In the genomic region with DNA sequence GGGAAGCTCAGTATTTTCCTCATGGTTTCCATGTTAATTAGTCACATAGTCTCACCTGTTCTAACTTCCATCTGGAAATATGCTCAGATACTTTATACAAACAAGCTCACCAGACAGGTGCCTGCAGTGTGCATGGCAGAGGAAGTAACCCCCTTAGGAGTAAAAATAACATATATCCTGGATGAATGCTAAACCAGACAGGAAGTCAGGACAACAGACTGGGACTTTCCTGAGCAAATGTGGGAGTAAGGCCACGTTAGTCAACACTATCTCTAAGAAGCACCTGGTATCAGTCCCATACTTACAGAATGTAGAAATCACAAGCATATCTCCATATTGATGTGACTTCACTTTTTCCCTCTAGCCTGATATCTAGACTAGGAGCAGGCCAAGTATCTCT, we compare ENCODE assay signal across 18 cellular contexts.
DNase-seq lines count a peak whose midpoint lies in the region; ATAC-seq, FAIRE-seq and TF ChIP-seq lines count a peak whose summit lies in the region.
"Had no signal": no experiment of that assay in that cellular context is flagged by ENCODE, and none has a peak within 500 bp of the region (broad histone marks: within the 10 kb centered on the region; RNA-seq: fewer than 3 reads in every experiment).

No MANE protein-coding gene starts in this region.

- H3K9me3 ChIP-seq in kidney (ENCODE audit: control insufficient read depth in 1 of 2, low read length in 2 of 2): no peaks in the 10 kb centered on the region

- no peaks in the 10 kb centered on the region for H3K36me3 ChIP-seq in kidney (ENCODE audit: control insufficient read depth in 1 of 2, insufficient read depth in 2 of 2, low read length in 2 of 2)

- no peak for FAIRE-seq in kidney (lab: Jason Lieb, UNC)
- FAIRE-seq: GM12878, GM19239 had no signal

- no peak for ATAC-seq in HG02981 (IDR thresholded peaks at IDR 0.05; ENCODE audit: unreplicated experiment)
- ATAC-seq: GM12878, GM23338, HCT116 had no signal

- DNase-seq in NCI-H226: peak; percentile 2
- DNase-seq in dermis blood vessel endothelial cell: peak; percentile 48
- peak; percentile 22 for DNase-seq in kidney tubule cell (ENCODE audit: low spot score)
- DNase-seq in occipital lobe (lab: John Stamatoyannopoulos, UW): no peak
- no peak for DNase-seq in kidney
- DNase-seq: C1 segment of cervical spinal cord; Calu3; CD4-positive, alpha-beta memory T cell; COR-L47; DMS79; EL; GDM1; H9 had no signal

- intact Hi-C loops in kidney (cut with DNase I): no loop called here

- no peak overlapping the region for H3K4me3 ChIP-seq in kidney (ENCODE audit: low read length in 2 of 2)
- H3K4me3 ChIP-seq: GM12878, GM23338 had no signal

- no peak overlapping the region for H3K9ac ChIP-seq in kidney (ENCODE audit: low read length in 2 of 2)

- TF ChIP-seq CTCF in kidney (IDR thresholded peaks at IDR 0.05; ENCODE audit: borderline replicate concordance, extremely low read depth, insufficient read depth): no peak

- no peaks in the 10 kb centered on the region for H3K4me1 ChIP-seq in kidney (ENCODE audit: control insufficient read depth in 1 of 2, insufficient read depth in 1 of 2, low read depth in 1 of 2, low read length in 2 of 2)

- H3K27ac ChIP-seq in kidney (ENCODE audit: low read depth in 2 of 2, low read length in 2 of 2): no peak overlapping the region

Comparison
In these comparisons a context has a peak if more than half of its experiments do, and no peak if none do; other contexts are left out.
1. DNase-seq: peak in NCI-H226 (single experiment), dermis blood vessel endothelial cell (single experiment) and kidney tubule cell (single experiment); none in occipital lobe (single experiment) and kidney (single experiment).